ENCODE assay signal across 1 cellular context in genomic region chr17:41538565-41538991, GRCh38.
TF ChIP-seq lines count a peak whose summit lies in the region.

No MANE protein-coding gene starts in this region.

TF ChIP-seq in HepG2, 621 proteins besides CTCF, POLR2A, EP300 and RAD21:
- TF ChIP-seq KMT2A (CRISPR knock-in tag; IDR thresholded peaks at IDR 0.05), result 0 out of 2 replicates have a peak, but pooled peaks have one; percentile 9
- no peak for TF ChIP-seq ZHX1 (CRISPR knock-in tag; IDR thresholded peaks at IDR 0.05; ENCODE audit: low read depth)
- no peak for TF ChIP-seq PRDM10 (CRISPR knock-in tag; IDR thresholded peaks at IDR 0.05; ENCODE audit: low read depth)
